In the genomic region with DNA sequence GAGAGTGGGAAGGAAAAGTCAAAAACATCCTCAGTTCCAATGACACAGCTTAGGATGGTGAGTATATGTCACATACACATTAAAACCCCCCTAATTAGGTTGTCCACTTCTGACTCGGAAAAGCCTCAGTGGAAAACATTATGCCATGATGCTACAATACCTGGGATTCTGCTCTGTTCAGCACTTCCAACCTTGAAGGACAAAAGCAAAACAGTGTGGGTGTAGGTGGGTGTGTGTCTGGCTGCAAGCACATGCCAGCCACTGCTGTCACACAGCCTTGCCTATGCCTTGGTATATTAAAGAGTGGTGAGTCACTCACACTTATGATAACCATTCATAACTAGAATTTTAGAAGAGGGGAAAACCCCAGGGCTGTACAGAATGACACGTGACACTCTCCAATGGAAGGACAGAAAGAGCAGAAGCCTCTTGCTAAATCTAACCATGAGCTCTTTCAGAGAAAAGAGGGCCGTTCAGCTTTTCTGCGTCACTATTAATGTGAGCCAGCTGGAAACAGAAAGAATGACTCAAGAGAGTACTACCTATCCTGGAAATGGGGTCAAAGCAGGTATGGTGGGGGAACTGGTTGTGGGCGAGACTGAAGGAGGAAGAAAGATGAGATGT, we compare ENCODE assay signal across 8 cellular contexts.
DNase-seq lines count a peak whose midpoint lies in the region; ATAC-seq, FAIRE-seq and TF ChIP-seq lines count a peak whose summit lies in the region.

No MANE protein-coding gene starts in this region.

- H3K9me3 ChIP-seq in upper lobe of left lung, result peaks cover 0 to 5% (median 2%) of the 10 kb centered on the region in 4 donors

- H3K27ac Mint-ChIP-seq in effector memory CD8-positive, alpha-beta T cell, result peak overlapping the region; percentile 14 to 47

- peaks cover 5 to 6% of the 10 kb centered on the region in 2 donors for H3K4me1 Mint-ChIP-seq in effector memory CD8-positive, alpha-beta T cell (ENCODE audit: low read depth in 2 of 2)

- no peak overlapping the region for H3K4me3 ChIP-seq in upper lobe of left lung

- H3K27ac ChIP-seq in RWPE1, result no peak overlapping the region
- H3K27ac ChIP-seq in upper lobe of left lung, result no peak overlapping the region

- WGBS in upper lobe of left lung, 2 donors, result 49 to 61% methylated on average over 5 of the region's 5 CpGs

- H3K36me3 ChIP-seq in upper lobe of left lung, result no peaks in the 10 kb centered on the region

- H3K36me3 Mint-ChIP-seq in effector memory CD8-positive, alpha-beta T cell (ENCODE audit: insufficient read depth), result no peaks in the 10 kb centered on the region

- POLR2A ChIA-PET in RWPE1 (lab: Yijun Ruan, JAX; ENCODE audit: low non-redundant PET), result no interaction called here

- H3K4me1 ChIP-seq in upper lobe of left lung, result peaks cover 0 to 4% (median 0%) of the 10 kb centered on the region in 4 donors

- ATAC-seq in HG02571 (IDR thresholded peaks at IDR 0.05; ENCODE audit: unreplicated experiment), result peak; percentile 89
- peak; percentile 88 for ATAC-seq in effector memory CD8-positive, alpha-beta T cell (replicated peaks)
- peak; percentile 72 to 87 for ATAC-seq in upper lobe of left lung (ENCODE audit: low FRiP score in 2 of 2)

- no peaks in the 10 kb centered on the region for H3K27me3 ChIP-seq in upper lobe of left lung

- peak in 1 of 4 donors; percentile 33 for TF ChIP-seq EP300 in upper lobe of left lung (IDR thresholded peaks at IDR 0.05)

- no peak for TF ChIP-seq POLR2A in upper lobe of left lung (IDR thresholded peaks at IDR 0.05)

- DNase-seq in GM18507 (ENCODE audit: extremely low spot score, insufficient read length, low read depth), result peak; percentile 39
- peak; percentile 4 for DNase-seq in RWPE1 (ENCODE audit: low spot score)
- DNase-seq in effector memory CD8-positive, alpha-beta T cell, result peak in 1 of 3 experiments; percentile 3
- DNase-seq in upper lobe of left lung, result peak in 1 of 2 donors; percentile 73
- no peak for DNase-seq in D721Med (ENCODE audit: insufficient read length, low spot score)
- DNase-seq in NCI-H526 treated with DMSO at 0.1 percent for 48 hours (lab: John Stamatoyannopoulos, UW), result no peak
- no peak for DNase-seq in MV-4-11 (lab: John Stamatoyannopoulos, UW)

- peaks cover 4 to 13% of the 10 kb centered on the region in 2 donors for H3K9me3 Mint-ChIP-seq in effector memory CD8-positive, alpha-beta T cell

- H3K27me3 Mint-ChIP-seq in effector memory CD8-positive, alpha-beta T cell, result no peaks in the 10 kb centered on the region

- peak overlapping the region in 1 of 2 donors; percentile 35 for H3K4me3 Mint-ChIP-seq in effector memory CD8-positive, alpha-beta T cell

- peak; percentile 95 for FAIRE-seq in GM18507 (lab: Jason Lieb, UNC)
- no peak for FAIRE-seq in D721Med (lab: Jason Lieb, UNC)

- CTCF ChIA-PET in RWPE1 (lab: Yijun Ruan, JAX), result no interaction called here

- TF ChIP-seq CTCF in RWPE1 (conservative IDR thresholded peaks at IDR 0.05; ENCODE audit: low read depth), result no peak
- no peak for TF ChIP-seq CTCF in upper lobe of left lung (IDR thresholded peaks at IDR 0.05)
- TF ChIP-seq CTCF in D721Med (IDR thresholded peaks at IDR 0.05; ENCODE audit: insufficient read depth, missing control alignments), result no peak

Comparison
In these comparisons a context has a peak if more than half of its experiments do, and no peak if none do; other contexts are left out.
1. DNase-seq: peak in GM18507 (single experiment) and RWPE1 (single experiment); none in D721Med (single experiment), NCI-H526 treated with DMSO at 0.1 percent for 48 hours (single experiment) and MV-4-11 (single experiment).
2. Peak in every context shown above with its lines, with median percentiles within 50 percentile points of each other: ATAC-seq.